2 cellular contexts compared by ENCODE assay signal in the genomic region with DNA sequence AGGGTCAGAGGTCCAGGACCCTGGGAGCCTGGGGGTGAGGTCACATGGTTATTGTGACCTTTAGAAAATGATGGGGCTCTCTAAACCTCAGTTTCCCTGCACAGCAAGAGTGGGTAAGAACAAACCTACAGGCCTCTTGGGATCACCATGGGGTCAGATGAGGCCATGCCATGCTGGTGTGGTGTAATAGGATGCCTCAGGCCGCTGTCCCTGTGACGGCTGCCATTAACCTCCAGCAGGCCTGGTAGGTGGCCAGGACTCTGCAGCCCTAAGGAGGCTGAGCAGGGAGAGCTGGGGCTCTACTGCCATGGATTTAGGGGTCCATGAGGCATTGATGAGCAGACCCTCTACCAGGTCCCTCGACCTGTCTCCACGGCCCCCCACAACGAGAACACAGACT.
TF ChIP-seq lines count a peak whose summit lies in the region.

No MANE protein-coding gene starts in this region.

TF ChIP-seq in IMR-90, 13 proteins besides CTCF, POLR2A, EP300 and RAD21:
- TF ChIP-seq BHLHE40 (IDR thresholded peaks at IDR 0.05; ENCODE audit: low read depth, low read length) (no peak), NFE2L2 (IDR thresholded peaks at IDR 0.05; ENCODE audit: low read depth, low read length) (no peak), MAZ (IDR thresholded peaks at IDR 0.05; ENCODE audit: borderline replicate concordance, low read depth, low read length) (no peak), MXI1 (IDR thresholded peaks at IDR 0.05; ENCODE audit: borderline replicate concordance, low read depth, low read length) (no peak), USF2 (IDR thresholded peaks at IDR 0.05; ENCODE audit: low read depth, low read length) (no peak), FOS (IDR thresholded peaks at IDR 0.05; ENCODE audit: low read depth, low read length) (no peak), CHD1 (IDR thresholded peaks at IDR 0.05; ENCODE audit: low read depth, low read length) (no peak), SMC3 (IDR thresholded peaks at IDR 0.05; ENCODE audit: low read depth, low read length) (no peak), ELK1 (IDR thresholded peaks at IDR 0.05; ENCODE audit: borderline replicate concordance, low read depth, low read length) (no peak), CEBPB (IDR thresholded peaks at IDR 0.05; ENCODE audit: low read depth, low read length) (no peak), RCOR1 (IDR thresholded peaks at IDR 0.05; ENCODE audit: insufficient replicate concordance, low read length) (no peak), MAFK (IDR thresholded peaks at IDR 0.05; ENCODE audit: low read depth, low read length) (no peak), RFX5 (IDR thresholded peaks at IDR 0.05; ENCODE audit: low read depth, low read length) (no peak)
TF ChIP-seq in IMR-90: peak in this region for 0.

TF ChIP-seq in H1, 55 proteins besides CTCF, POLR2A, EP300 and RAD21:
- TF ChIP-seq CEBPB (IDR thresholded peaks at IDR 0.05; ENCODE audit: low read depth, low read length) (no peak), JUN (IDR thresholded peaks at IDR 0.05; ENCODE audit: low read depth, low read length) (no peak)
TF ChIP-seq in H1: peak in this region for 0.
